ENCODE assay signal across 8 cellular contexts in genomic region chr6:160750276-160750689, GRCh38. TPM values are rescaled to one million over a fixed set of nuclear protein-coding genes. Genes with fewer than 3 reads are reported as not detected.
A peak's percentile ranks its signal among the peaks of the same experiment; 100 is the strongest.
DNase-seq lines count a peak whose midpoint lies in the region; ATAC-seq, FAIRE-seq and TF ChIP-seq lines count a peak whose summit lies in the region.

No MANE protein-coding gene starts in this region.

- H3K4me3 Mint-ChIP-seq in activated T-cell treated with anti-CD3 and anti-CD28 coated beads, Interleukin-2, amount 50 U/mL, for 4 hours: no peak overlapping the region

- H3K27me3 Mint-ChIP-seq in activated T-cell treated with anti-CD3 and anti-CD28 coated beads, Interleukin-2, amount 50 U/mL, for 4 hours (ENCODE audit: low read depth): peaks cover 21% of the 10 kb centered on the region

- H3K27me3 ChIP-seq in bronchial epithelial cell (ENCODE audit: control insufficient read depth, insufficient read depth, low read length) (no peaks in the 10 kb centered on the region), sigmoid colon (no peaks in the 10 kb centered on the region), tibial artery (peaks cover 0 to 3% of the 10 kb centered on the region in 2 donors)

- TF ChIP-seq CTCF in bronchial epithelial cell (IDR thresholded peaks at IDR 0.05; ENCODE audit: insufficient read depth, low read length, severe bottlenecking): peak; percentile 91
- TF ChIP-seq CTCF in sigmoid colon (IDR thresholded peaks at IDR 0.05): no peak
- TF ChIP-seq CTCF in tibial artery (IDR thresholded peaks at IDR 0.05): no peak

- ATAC-seq in GM19397 (IDR thresholded peaks at IDR 0.05; ENCODE audit: unreplicated experiment): peak; percentile 78
- ATAC-seq in HG03439 (IDR thresholded peaks at IDR 0.05; ENCODE audit: unreplicated experiment): peak; percentile 86
- ATAC-seq in activated T-cell treated with anti-CD3 and anti-CD28 coated beads, Interleukin-2, amount 50 U/mL, for 4 hours: no peak

- no peak for TF ChIP-seq EP300 in sigmoid colon (IDR thresholded peaks at IDR 0.05)

- no peak for TF ChIP-seq POLR2A in sigmoid colon (IDR thresholded peaks at IDR 0.05)

- H3K27ac ChIP-seq in sigmoid colon (no peak overlapping the region), tibial artery (no peak overlapping the region)

- intact Hi-C loops in sigmoid colon (cut with DNase I) (no loop called here), tibial artery (cut with DNase I; ENCODE audit: low total_unique reads) (no loop called here)

- H3K9me3 ChIP-seq in sigmoid colon (peaks cover 0 to 2% (median 0%) of the 10 kb centered on the region in 4 donors), tibial artery (no peaks in the 10 kb centered on the region)

- no peaks in the 10 kb centered on the region for H3K36me3 Mint-ChIP-seq in activated T-cell treated with anti-CD3 and anti-CD28 coated beads, Interleukin-2, amount 50 U/mL, for 4 hours (ENCODE audit: insufficient read depth)

- H3K4me1 ChIP-seq in sigmoid colon: no peaks in the 10 kb centered on the region
- no peaks in the 10 kb centered on the region for H3K4me1 ChIP-seq in tibial artery

- H3K4me3 ChIP-seq in bronchial epithelial cell (ENCODE audit: low read depth, low read length): no peak overlapping the region
- no peak overlapping the region for H3K4me3 ChIP-seq in sigmoid colon
- H3K4me3 ChIP-seq in tibial artery: no peak overlapping the region

- DNase-seq in ELF-1 (ENCODE audit: low read depth, low spot score): peak; percentile 77
- peak; percentile 48 for DNase-seq in bronchial epithelial cell (ENCODE audit: low read depth)
- DNase-seq in NCI-H510A (lab: John Stamatoyannopoulos, UW): no peak
- DNase-seq in sigmoid colon: no peak
- DNase-seq in tibial artery: no peak
- no peak for DNase-seq in activated T-cell treated with anti-CD3 and anti-CD28 coated beads, Interleukin-2, amount 50 U/mL, for 4 hours

- no peak for FAIRE-seq in bronchial epithelial cell (lab: Jason Lieb, UNC)

- H3K4me1 Mint-ChIP-seq in activated T-cell treated with anti-CD3 and anti-CD28 coated beads, Interleukin-2, amount 50 U/mL, for 4 hours (ENCODE audit: low read depth): no peaks in the 10 kb centered on the region

- WGBS in sigmoid colon, 2 donors: 34 to 36% methylated on average over 5 of the region's 5 CpGs

- H3K36me3 ChIP-seq in bronchial epithelial cell (ENCODE audit: control insufficient read depth, insufficient read depth, low read length) (no peaks in the 10 kb centered on the region), sigmoid colon (no peaks in the 10 kb centered on the region), tibial artery (no peaks in the 10 kb centered on the region)

- H3K9me3 Mint-ChIP-seq in activated T-cell treated with anti-CD3 and anti-CD28 coated beads, Interleukin-2, amount 50 U/mL, for 4 hours: peaks cover 8% of the 10 kb centered on the region

RNA-seq across cellular contexts. Expression of gene PLG, which starts 48.2 kb away (rescaled TPM):
- total RNA-seq in bronchial epithelial cell (not detected in 2 replicates), sigmoid colon (not detected)
- under 1 TPM in 1 of 3 donors, not detected in 2; 0.04 TPM for polyA plus RNA-seq in sigmoid colon
- total RNA-seq in activated T-cell treated with anti-CD3 and anti-CD28 coated beads, Interleukin-2, amount 50 U/mL, for 4 hours: under 1 TPM; 0.55 to 0.78 (median 0.76) TPM

Comparison
In these comparisons a context has a peak if more than half of its experiments do, and no peak if none do; other contexts are left out.
1. DNase-seq: peak in ELF-1 (single experiment) and bronchial epithelial cell (single experiment); none in NCI-H510A (single experiment), sigmoid colon (single experiment), tibial artery (0 of 2) and activated T-cell treated with anti-CD3 and anti-CD28 coated beads, Interleukin-2, amount 50 U/mL, for 4 hours (single experiment).
2. ATAC-seq: peak in GM19397 (single experiment) and HG03439 (single experiment); none in activated T-cell treated with anti-CD3 and anti-CD28 coated beads, Interleukin-2, amount 50 U/mL, for 4 hours (0 of 2).